In the genomic region with DNA sequence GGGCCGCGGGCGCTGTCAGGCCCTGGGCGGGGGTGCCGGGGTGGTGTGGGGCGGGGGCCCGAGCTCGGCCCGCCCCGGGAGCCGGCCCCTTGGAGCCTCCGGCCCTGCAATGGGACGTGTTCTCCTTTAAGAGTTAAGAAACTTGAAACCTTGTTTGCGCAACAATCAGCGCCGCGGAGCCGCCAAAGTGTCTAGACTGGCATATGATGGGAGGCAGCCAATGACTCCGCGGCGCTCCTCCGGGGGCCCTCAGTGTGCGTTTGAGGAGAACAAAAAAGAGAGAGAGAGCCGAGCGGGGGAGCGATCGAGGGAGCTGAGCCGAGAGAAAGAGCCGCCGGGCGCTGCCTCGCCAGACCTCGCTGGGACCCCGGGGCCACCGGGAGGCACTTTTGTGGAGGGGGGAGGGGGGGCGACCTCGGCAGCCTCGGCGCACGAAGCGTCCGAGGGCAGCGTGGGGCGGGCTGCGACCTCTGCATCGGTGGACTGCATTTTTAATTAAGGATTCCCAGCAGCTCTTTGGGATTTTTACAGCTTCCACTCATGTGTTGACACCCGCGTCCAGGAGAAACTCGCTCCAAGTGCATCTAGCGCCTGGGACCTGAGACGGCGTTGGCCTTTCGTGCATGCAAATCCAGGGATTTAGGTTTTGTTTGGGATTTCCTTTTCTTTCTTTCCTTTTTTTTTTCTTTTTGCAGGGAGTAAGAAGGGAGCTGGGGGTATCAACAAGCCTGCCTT, we compare ENCODE assay signal across 8 cellular contexts. TPM values are rescaled to one million over a fixed set of nuclear protein-coding genes. Genes with fewer than 3 reads are reported as not detected.
A peak's percentile ranks its signal among the peaks of the same experiment; 100 is the strongest.
DNase-seq lines count a peak whose midpoint lies in the region; ATAC-seq and TF ChIP-seq lines count a peak whose summit lies in the region.

SMAD6 (plus strand) TSS at position 202 of the 735 bp plus-strand sequence. CDS start 1,023 bp downstream, outside the sequence.

- H2AFZ ChIP-seq in trophoblast cell (ENCODE audit: insufficient read depth, low read length, poor library complexity) = peak within 1 kb of the TSS; percentile 66

- intact Hi-C loops in adrenal gland (cut with DNase I) (loop anchor here (10.0 kb wide), 2 partner anchors 143 to 153 kb away; no protein-coding TSS in a partner anchor), heart right ventricle (cut with DNase I) (loop anchor here (1.0 to 10.0 kb wide), 15 partner anchors 55 to 163 kb away; no protein-coding TSS in a partner anchor), tibial artery (cut with DNase I; ENCODE audit: low total_unique reads) (loop anchor here (1.0 to 5.0 kb wide), 2 partner anchors 83 to 150 kb away; no protein-coding TSS in a partner anchor)

- peak in 1 of 2 donors; percentile 59 for TF ChIP-seq POLR2A in adrenal gland (IDR thresholded peaks at IDR 0.05)

- H3K9me3 ChIP-seq in adrenal gland (replicated peaks in 1 of 3) (no peaks in the 10 kb centered on the region), heart right ventricle (no peaks in the 10 kb centered on the region), trophoblast cell (ENCODE audit: insufficient read depth, low read depth, low read length) (no peaks in the 10 kb centered on the region), tibial artery (no peaks in the 10 kb centered on the region)

- peak within 1 kb of the TSS; percentile 98 for H3K9ac ChIP-seq in trophoblast cell (ENCODE audit: low read length)

- peak within 1 kb of the TSS in 3 of 4 donors; percentile 58 to 86 (median 67) for H3K4me3 ChIP-seq in adrenal gland
- peak within 1 kb of the TSS; percentile 62 to 85 (median 78) for H3K4me3 ChIP-seq in heart right ventricle
- H3K4me3 ChIP-seq in trophoblast cell (ENCODE audit: low read depth, low read length) = peak within 1 kb of the TSS; percentile 95
- H3K4me3 ChIP-seq in tibial artery = peak within 1 kb of the TSS; percentile 78 to 84

- H3K9me3 Mint-ChIP-seq in T-helper 1 cell treated with Interleukin-12 subunit alpha and Interleukin-12 subunit beta and Interleukin-4 antibody, amounts not matched to agents 30 μg/mL and 1 μg/mL, for 36 hours = no peaks in the 10 kb centered on the region

- TF ChIP-seq CTCF in adrenal gland (IDR thresholded peaks at IDR 0.05) (no peak), heart right ventricle (IDR thresholded peaks at IDR 0.05) (no peak), tibial artery (IDR thresholded peaks at IDR 0.05) (no peak)

- H2BK12ac ChIP-seq in trophoblast cell (ENCODE audit: low read length) = peak within 1 kb of the TSS; percentile 67

- peaks cover 45% of the 10 kb centered on the region for H3K79me2 ChIP-seq in trophoblast cell (ENCODE audit: control insufficient read depth, insufficient read depth, low read length, poor library complexity)

- H4K8ac ChIP-seq in trophoblast cell (ENCODE audit: low read depth, low read length) = peak within 1 kb of the TSS; percentile 62

- H4K12ac ChIP-seq in trophoblast cell (ENCODE audit: low read depth, low read length) = peak within 1 kb of the TSS; percentile 43

- peak within 1 kb of the TSS; percentile 95 for H3K14ac ChIP-seq in trophoblast cell (ENCODE audit: low read length)

- H3K79me1 ChIP-seq in trophoblast cell (ENCODE audit: low read length) = peaks cover 48% of the 10 kb centered on the region

- 0 to 1% (median 1%) methylated on average over 19 to 53 of the region's 53 CpGs for WGBS in adrenal gland, 4 donors
- WGBS in heart right ventricle, 2 donors = 0 to 1% methylated on average over 49 to 53 of the region's 53 CpGs
- no CpG with 5 or more reads among the region's 53 CpGs for WGBS in trophoblast cell (ENCODE audit: extremely low coverage, insufficient coverage, insufficient read length)

- H2BK5ac ChIP-seq in trophoblast cell (ENCODE audit: low read depth, low read length, poor library complexity) = peak within 1 kb of the TSS; percentile 94

- peak within 1 kb of the TSS; percentile 21 to 90 (median 50) for H3K27ac ChIP-seq in adrenal gland
- peak within 1 kb of the TSS; percentile 57 to 97 (median 92) for H3K27ac ChIP-seq in heart right ventricle
- H3K27ac ChIP-seq in trophoblast cell (ENCODE audit: low read depth, low read length) = peak within 1 kb of the TSS; percentile 97
- peak within 1 kb of the TSS; percentile 75 to 86 for H3K27ac ChIP-seq in tibial artery

- no peaks in the 10 kb centered on the region for H3K36me3 ChIP-seq in adrenal gland (replicated peaks in 1 of 2)
- peaks cover 0 to 6% (median 0%) of the 10 kb centered on the region in 9 donors for H3K36me3 ChIP-seq in heart right ventricle
- H3K36me3 ChIP-seq in trophoblast cell (ENCODE audit: control insufficient read depth in 1 of 2, insufficient read depth in 2 of 2, low read length in 2 of 2) = peaks cover 27% of the 10 kb centered on the region in 2 experiments
- H3K36me3 ChIP-seq in tibial artery = no peaks in the 10 kb centered on the region

- H3K36me3 Mint-ChIP-seq in T-helper 1 cell treated with Interleukin-12 subunit alpha and Interleukin-12 subunit beta and Interleukin-4 antibody, amounts not matched to agents 30 μg/mL and 1 μg/mL, for 36 hours (ENCODE audit: low read depth) = no peaks in the 10 kb centered on the region

- H4K91ac ChIP-seq in trophoblast cell (ENCODE audit: low read depth, low read length) = peak within 1 kb of the TSS; percentile 87

- H3K4me1 ChIP-seq in adrenal gland (replicated peaks in 1 of 2) (peaks cover 4 to 25% of the 10 kb centered on the region in 2 donors), heart right ventricle (peaks cover 9 to 63% (median 48%) of the 10 kb centered on the region in 9 donors), trophoblast cell (ENCODE audit: control insufficient read depth in 1 of 2, insufficient read depth in 2 of 2, low read length in 2 of 2) (peaks cover 16 to 25% of the 10 kb centered on the region in 2 experiments), tibial artery (peaks cover 0 to 38% (median 32%) of the 10 kb centered on the region in 4 donors)

- peak within 1 kb of the TSS; percentile 93 for H3K4me3 Mint-ChIP-seq in T-helper 1 cell treated with Interleukin-12 subunit alpha and Interleukin-12 subunit beta and Interleukin-4 antibody, amounts not matched to agents 30 μg/mL and 1 μg/mL, for 36 hours

- H3K18ac ChIP-seq in trophoblast cell (ENCODE audit: low read length) = peak within 1 kb of the TSS; percentile 98

- H3K27ac Mint-ChIP-seq in T-helper 1 cell treated with Interleukin-12 subunit alpha and Interleukin-12 subunit beta and Interleukin-4 antibody, amounts not matched to agents 30 μg/mL and 1 μg/mL, for 36 hours = peak within 1 kb of the TSS; percentile 77

- peaks cover 30% of the 10 kb centered on the region for H3K27me3 Mint-ChIP-seq in T-helper 1 cell treated with Interleukin-12 subunit alpha and Interleukin-12 subunit beta and Interleukin-4 antibody, amounts not matched to agents 30 μg/mL and 1 μg/mL, for 36 hours (ENCODE audit: low read depth)

- peak within 1 kb of the TSS; percentile 13 for H2AK5ac ChIP-seq in trophoblast cell (ENCODE audit: low read length)

- H3K4ac ChIP-seq in trophoblast cell (ENCODE audit: low read depth, low read length) = peak within 1 kb of the TSS; percentile 92

- H3K4me2 ChIP-seq in trophoblast cell (ENCODE audit: low read length) = peak within 1 kb of the TSS; percentile 96

- DNase-seq in AML-193 (lab: John Stamatoyannopoulos, UW) = peak; percentile 88 to 89
- DNase-seq in NCI-H146 treated with DMSO at 0.1 percent for 48 hours (lab: John Stamatoyannopoulos, UW; ENCODE audit: unreplicated experiment) = peak; percentile 16
- peak; percentile 88 to 97 (median 95) for DNase-seq in adrenal gland
- DNase-seq in heart right ventricle = peak; percentile 93 to 95
- DNase-seq in trophoblast cell = peak; percentile 96 to 99
- peak; percentile 97 to 99 for DNase-seq in tibial artery

- H3K4me1 Mint-ChIP-seq in T-helper 1 cell treated with Interleukin-12 subunit alpha and Interleukin-12 subunit beta and Interleukin-4 antibody, amounts not matched to agents 30 μg/mL and 1 μg/mL, for 36 hours (ENCODE audit: low read depth) = peaks cover 14% of the 10 kb centered on the region

- peak within 1 kb of the TSS; percentile 79 for H2BK120ac ChIP-seq in trophoblast cell (ENCODE audit: insufficient read depth, low read length, poor library complexity)

- H3K23ac ChIP-seq in trophoblast cell (ENCODE audit: low read length) = no peak within 1 kb of the TSS

- H3K27me3 ChIP-seq in adrenal gland (no peaks in the 10 kb centered on the region), heart right ventricle (peaks cover 0 to 32% (median 0%) of the 10 kb centered on the region in 7 donors), trophoblast cell (ENCODE audit: insufficient read depth, low read length) (no peaks in the 10 kb centered on the region), tibial artery (no peaks in the 10 kb centered on the region)

- ATAC-seq in GM21723 (IDR thresholded peaks at IDR 0.05; ENCODE audit: unreplicated experiment) (peak; percentile 26), heart right ventricle (peak; percentile 64 to 88 (median 75))

RNA-seq across cellular contexts. Expression of gene SMAD6, which starts in this region (rescaled TPM):
- 10 to 100 TPM in 4 of 8 donors, 1 to 10 TPM in 4; 5.7 to 31.9 (median 9.5) TPM for total RNA-seq in adrenal gland
- polyA plus RNA-seq in adrenal gland = 1 to 10 TPM; 1.9 to 7.0 (median 2.7) TPM
- total RNA-seq in heart right ventricle = 10 to 100 TPM; 12.2 to 43.4 (median 20.6) TPM
- 10 to 100 TPM in 1 of 2 donors, 1 to 10 TPM in 1; 6.6 to 19.5 TPM for polyA plus RNA-seq in heart right ventricle
- 29.5 and 30.6 TPM in 2 replicates for polyA plus RNA-seq in trophoblast cell (2013)

Comparison
In these comparisons a context has a peak if more than half of its experiments do, and no peak if none do; other contexts are left out.
1. Peak in every context shown above with its lines: DNase-seq, ATAC-seq, H3K4me3 ChIP-seq and H3K27ac ChIP-seq.
2. DNase-seq: peak in every context shown above with its lines; median percentile 98 in tibial artery; 98 in trophoblast cell; 95 in adrenal gland; 94 in heart right ventricle; 88 in AML-193; 16 in NCI-H146 treated with DMSO at 0.1 percent for 48 hours.